Comparison of ENCODE assay signal across 1 cellular context in the genomic region with DNA sequence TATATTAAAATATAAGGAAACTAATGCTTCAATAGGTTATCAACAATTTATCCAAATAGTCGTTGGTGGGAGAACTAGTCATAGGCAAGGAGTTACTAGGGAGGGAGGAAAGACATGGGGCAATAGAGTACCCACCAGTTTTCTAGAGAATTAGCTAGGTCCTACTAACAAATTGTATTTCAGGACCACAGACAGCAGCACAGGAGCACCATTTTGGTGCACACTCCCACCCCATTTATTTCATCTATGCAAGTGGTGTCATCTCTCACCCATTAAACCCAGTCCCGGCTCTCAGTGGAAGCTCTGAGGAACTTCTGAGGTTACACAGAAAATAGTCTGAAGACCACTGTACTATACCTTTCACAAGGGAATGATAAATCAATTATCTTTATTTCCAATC.
TF ChIP-seq lines count a peak whose summit lies in the region.

No MANE protein-coding gene starts in this region.

TF ChIP-seq in HepG2, 621 proteins besides CTCF, POLR2A, EP300 and RAD21 (continued from another document):
- TF ChIP-seq, protein P1, sequence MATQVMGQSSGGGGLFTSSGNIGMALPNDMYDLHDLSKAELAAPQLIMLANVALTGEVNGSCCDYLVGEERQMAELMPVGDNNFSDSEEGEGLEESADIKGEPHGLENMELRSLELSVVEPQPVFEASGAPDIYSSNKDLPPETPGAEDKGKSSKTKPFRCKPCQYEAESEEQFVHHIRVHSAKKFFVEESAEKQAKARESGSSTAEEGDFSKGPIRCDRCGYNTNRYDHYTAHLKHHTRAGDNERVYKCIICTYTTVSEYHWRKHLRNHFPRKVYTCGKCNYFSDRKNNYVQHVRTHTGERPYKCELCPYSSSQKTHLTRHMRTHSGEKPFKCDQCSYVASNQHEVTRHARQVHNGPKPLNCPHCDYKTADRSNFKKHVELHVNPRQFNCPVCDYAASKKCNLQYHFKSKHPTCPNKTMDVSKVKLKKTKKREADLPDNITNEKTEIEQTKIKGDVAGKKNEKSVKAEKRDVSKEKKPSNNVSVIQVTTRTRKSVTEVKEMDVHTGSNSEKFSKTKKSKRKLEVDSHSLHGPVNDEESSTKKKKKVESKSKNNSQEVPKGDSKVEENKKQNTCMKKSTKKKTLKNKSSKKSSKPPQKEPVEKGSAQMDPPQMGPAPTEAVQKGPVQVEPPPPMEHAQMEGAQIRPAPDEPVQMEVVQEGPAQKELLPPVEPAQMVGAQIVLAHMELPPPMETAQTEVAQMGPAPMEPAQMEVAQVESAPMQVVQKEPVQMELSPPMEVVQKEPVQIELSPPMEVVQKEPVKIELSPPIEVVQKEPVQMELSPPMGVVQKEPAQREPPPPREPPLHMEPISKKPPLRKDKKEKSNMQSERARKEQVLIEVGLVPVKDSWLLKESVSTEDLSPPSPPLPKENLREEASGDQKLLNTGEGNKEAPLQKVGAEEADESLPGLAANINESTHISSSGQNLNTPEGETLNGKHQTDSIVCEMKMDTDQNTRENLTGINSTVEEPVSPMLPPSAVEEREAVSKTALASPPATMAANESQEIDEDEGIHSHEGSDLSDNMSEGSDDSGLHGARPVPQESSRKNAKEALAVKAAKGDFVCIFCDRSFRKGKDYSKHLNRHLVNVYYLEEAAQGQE (IDR thresholded peaks at IDR 0.05; ENCODE audit: borderline replicate concordance in 1 of 2, low read depth in 1 of 2, low read length in 2 of 2) = peak; percentile 49 to 92
- TF ChIP-seq KLF6 (CRISPR knock-in tag; IDR thresholded peaks at IDR 0.05) (no peak), KDM3A (CRISPR knock-in tag; IDR thresholded peaks at IDR 0.05; ENCODE audit: low read depth) (no peak), JUND (CRISPR knock-in tag; IDR thresholded peaks at IDR 0.05) (no peak), ZNF34 (CRISPR knock-in tag; IDR thresholded peaks at IDR 0.05; ENCODE audit: borderline replicate concordance) (no peak), YEATS2 (CRISPR knock-in tag; IDR thresholded peaks at IDR 0.05; ENCODE audit: borderline replicate concordance) (no peak), ZNF660 (CRISPR knock-in tag; IDR thresholded peaks at IDR 0.05; ENCODE audit: borderline replicate concordance, low read depth) (no peak), JUNB (CRISPR knock-in tag; IDR thresholded peaks at IDR 0.05; ENCODE audit: borderline replicate concordance) (no peak), ZNF546 (CRISPR knock-in tag; conservative IDR thresholded peaks at IDR 0.05) (no peak), SKI (IDR thresholded peaks at IDR 0.05; ENCODE audit: partially characterized antibody) (no peak), SRSF1 (optimal IDR thresholded peaks at IDR 0.05; ENCODE audit: low read depth, low read length) (no peak)
- TF ChIP-seq, protein P2, sequence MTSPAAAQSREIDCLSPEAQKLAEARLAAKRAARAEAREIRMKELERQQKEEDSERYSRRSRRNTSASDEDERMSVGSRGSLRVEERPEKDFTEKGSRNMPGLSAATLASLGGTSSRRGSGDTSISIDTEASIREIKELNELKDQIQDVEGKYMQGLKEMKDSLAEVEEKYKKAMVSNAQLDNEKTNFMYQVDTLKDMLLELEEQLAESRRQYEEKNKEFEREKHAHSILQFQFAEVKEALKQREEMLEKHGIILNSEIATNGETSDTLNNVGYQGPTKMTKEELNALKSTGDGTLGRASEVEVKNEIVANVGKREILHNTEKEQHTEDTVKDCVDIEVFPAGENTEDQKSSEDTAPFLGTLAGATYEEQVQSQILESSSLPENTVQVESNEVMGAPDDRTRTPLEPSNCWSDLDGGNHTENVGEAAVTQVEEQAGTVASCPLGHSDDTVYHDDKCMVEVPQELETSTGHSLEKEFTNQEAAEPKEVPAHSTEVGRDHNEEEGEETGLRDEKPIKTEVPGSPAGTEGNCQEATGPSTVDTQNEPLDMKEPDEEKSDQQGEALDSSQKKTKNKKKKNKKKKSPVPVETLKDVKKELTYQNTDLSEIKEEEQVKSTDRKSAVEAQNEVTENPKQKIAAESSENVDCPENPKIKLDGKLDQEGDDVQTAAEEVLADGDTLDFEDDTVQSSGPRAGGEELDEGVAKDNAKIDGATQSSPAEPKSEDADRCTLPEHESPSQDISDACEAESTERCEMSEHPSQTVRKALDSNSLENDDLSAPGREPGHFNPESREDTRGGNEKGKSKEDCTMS (CRISPR knock-in tag; conservative IDR thresholded peaks at IDR 0.05) = no peak
- TF ChIP-seq, protein P3, sequence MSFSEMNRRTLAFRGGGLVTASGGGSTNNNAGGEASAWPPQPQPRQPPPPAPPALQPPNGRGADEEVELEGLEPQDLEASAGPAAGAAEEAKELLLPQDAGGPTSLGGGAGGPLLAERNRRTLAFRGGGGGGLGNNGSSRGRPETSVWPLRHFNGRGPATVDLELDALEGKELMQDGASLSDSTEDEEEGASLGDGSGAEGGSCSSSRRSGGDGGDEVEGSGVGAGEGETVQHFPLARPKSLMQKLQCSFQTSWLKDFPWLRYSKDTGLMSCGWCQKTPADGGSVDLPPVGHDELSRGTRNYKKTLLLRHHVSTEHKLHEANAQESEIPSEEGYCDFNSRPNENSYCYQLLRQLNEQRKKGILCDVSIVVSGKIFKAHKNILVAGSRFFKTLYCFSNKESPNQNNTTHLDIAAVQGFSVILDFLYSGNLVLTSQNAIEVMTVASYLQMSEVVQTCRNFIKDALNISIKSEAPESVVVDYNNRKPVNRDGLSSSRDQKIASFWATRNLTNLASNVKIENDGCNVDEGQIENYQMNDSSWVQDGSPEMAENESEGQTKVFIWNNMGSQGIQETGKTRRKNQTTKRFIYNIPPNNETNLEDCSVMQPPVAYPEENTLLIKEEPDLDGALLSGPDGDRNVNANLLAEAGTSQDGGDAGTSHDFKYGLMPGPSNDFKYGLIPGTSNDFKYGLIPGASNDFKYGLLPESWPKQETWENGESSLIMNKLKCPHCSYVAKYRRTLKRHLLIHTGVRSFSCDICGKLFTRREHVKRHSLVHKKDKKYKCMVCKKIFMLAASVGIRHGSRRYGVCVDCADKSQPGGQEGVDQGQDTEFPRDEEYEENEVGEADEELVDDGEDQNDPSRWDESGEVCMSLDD (CRISPR knock-in tag; IDR thresholded peaks at IDR 0.05; ENCODE audit: borderline replicate concordance) = no peak
